ENCODE assay signal across 14 cellular contexts in genomic region chr7:102346983-102347382, GRCh38. TPM values are rescaled to one million over a fixed set of nuclear protein-coding genes. Genes with fewer than 3 reads are reported as not detected.
"Had no signal": no experiment of that assay in that cellular context is flagged by ENCODE, and none has a peak within 500 bp of the region (broad histone marks: within the 10 kb centered on the region; RNA-seq: fewer than 3 reads in every experiment).

No MANE protein-coding gene starts in this region.

RNA-seq across cellular contexts. Expression of gene SPDYE6, which starts 9.3 kb away (rescaled TPM):
- total RNA-seq: stomach, subcutaneous adipose tissue, suprapubic skin, temporal lobe, thoracic aorta, thyroid gland, tibial nerve, transverse colon, upper lobe of left lung, upper lobe of right lung, ureter, urinary bladder, uterus, vagina had no signal
